In the genomic region with DNA sequence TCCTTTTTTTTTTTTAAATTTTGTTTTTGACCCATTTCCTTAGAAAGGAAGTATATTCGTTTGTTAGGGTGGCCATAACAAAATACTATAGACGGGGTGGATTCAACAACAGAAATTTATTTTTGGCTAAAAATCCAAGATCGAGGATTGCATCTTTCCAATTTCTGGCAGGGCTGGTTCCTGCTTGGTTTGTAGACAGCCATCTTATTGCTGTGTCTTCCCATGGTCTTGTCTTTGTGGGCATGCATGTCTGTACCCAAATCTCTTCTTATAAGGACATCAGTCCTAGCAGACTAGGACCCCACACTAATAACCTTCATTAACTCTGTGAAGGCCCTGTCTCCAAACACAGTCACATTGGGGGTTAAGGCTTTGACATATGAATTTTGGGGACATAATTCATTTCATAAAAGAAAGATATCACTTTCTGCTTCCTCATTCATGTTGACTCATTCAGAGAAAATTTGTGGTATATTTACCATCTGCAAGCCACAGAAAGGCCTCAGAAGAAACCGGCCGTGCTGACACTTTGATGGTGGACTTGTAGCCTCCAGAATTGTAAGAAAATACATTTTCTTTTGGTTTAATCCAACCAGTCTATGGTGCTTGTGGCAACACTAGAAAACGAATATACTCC, we compare ENCODE assay signal across 8 cellular contexts.
DNase-seq lines count a peak whose midpoint lies in the region; ATAC-seq lines count a peak whose summit lies in the region.

No MANE protein-coding gene starts in this region.

- no peak overlapping the region for H3K4me2 ChIP-seq in mesendoderm (ENCODE audit: low read length)

- no peak overlapping the region for H2AK5ac ChIP-seq in mesendoderm (ENCODE audit: low read length)

- no peaks in the 10 kb centered on the region for H3K36me3 ChIP-seq in mesendoderm (ENCODE audit: control insufficient read depth, insufficient read depth, low read length)

- peaks cover 3% of the 10 kb centered on the region for H3K4me1 ChIP-seq in mesendoderm (ENCODE audit: control insufficient read depth, low read depth, low read length)

- H3K27me3 ChIP-seq in mesendoderm (ENCODE audit: insufficient read depth, low read length, poor library complexity): no peaks in the 10 kb centered on the region

- H3K27ac ChIP-seq in mesendoderm (ENCODE audit: low read depth, low read length): no peak overlapping the region

- H2BK5ac ChIP-seq in mesendoderm (ENCODE audit: low read length): no peak overlapping the region

- no peaks in the 10 kb centered on the region for H3K79me1 ChIP-seq in mesendoderm (ENCODE audit: low read length)

- no peak overlapping the region for H4K8ac ChIP-seq in mesendoderm (ENCODE audit: low read depth, low read length)

- ATAC-seq in GM19025 (IDR thresholded peaks at IDR 0.05; ENCODE audit: low read depth, unreplicated experiment) (peak; percentile 58), HG02852 (IDR thresholded peaks at IDR 0.05; ENCODE audit: unreplicated experiment) (peak; percentile 79)

- no peak overlapping the region for H4K5ac ChIP-seq in mesendoderm (ENCODE audit: low read length)

- DNase-seq in NCI-H226 (peak; percentile 40), mesendoderm (no peak), activated T-cell treated with anti-CD3 and anti-CD28 coated beads for 4 hours (no peak), SHP77 treated with DMSO at 0.1 percent for 48 hours (lab: John Stamatoyannopoulos, UW) (no peak), DMS114 treated with DMSO at 0.1 percent for 48 hours (lab: John Stamatoyannopoulos, UW; ENCODE audit: unreplicated experiment) (no peak), AG20443 (ENCODE audit: low spot score) (no peak)

- H3K9ac ChIP-seq in mesendoderm (ENCODE audit: low read length): no peak overlapping the region

- H2BK15ac ChIP-seq in mesendoderm (replicated peaks; ENCODE audit: low read depth): no peak overlapping the region

- H3K23ac ChIP-seq in mesendoderm (ENCODE audit: low read length): no peak overlapping the region

- no peak overlapping the region for H3K56ac ChIP-seq in mesendoderm (ENCODE audit: low read length)

- H3K4me3 ChIP-seq in mesendoderm (ENCODE audit: low read length): no peak overlapping the region

- peak overlapping the region; percentile 28 for H3K18ac ChIP-seq in mesendoderm (ENCODE audit: low read length)

- H3K4ac ChIP-seq in mesendoderm (ENCODE audit: low read depth, low read length): peak overlapping the region; percentile 16

- no CpG with 5 or more reads among the region's 6 CpGs for WGBS in mesendoderm (ENCODE audit: extremely low coverage, insufficient coverage, low lambda C conversion rate)

- H2BK120ac ChIP-seq in mesendoderm (ENCODE audit: low read depth, low read length): no peak overlapping the region

- no peaks in the 10 kb centered on the region for H3K79me2 ChIP-seq in mesendoderm (ENCODE audit: control insufficient read depth, insufficient read depth, low read length)
